Comparison of ENCODE assay signal across 13 cellular contexts in the genomic region with DNA sequence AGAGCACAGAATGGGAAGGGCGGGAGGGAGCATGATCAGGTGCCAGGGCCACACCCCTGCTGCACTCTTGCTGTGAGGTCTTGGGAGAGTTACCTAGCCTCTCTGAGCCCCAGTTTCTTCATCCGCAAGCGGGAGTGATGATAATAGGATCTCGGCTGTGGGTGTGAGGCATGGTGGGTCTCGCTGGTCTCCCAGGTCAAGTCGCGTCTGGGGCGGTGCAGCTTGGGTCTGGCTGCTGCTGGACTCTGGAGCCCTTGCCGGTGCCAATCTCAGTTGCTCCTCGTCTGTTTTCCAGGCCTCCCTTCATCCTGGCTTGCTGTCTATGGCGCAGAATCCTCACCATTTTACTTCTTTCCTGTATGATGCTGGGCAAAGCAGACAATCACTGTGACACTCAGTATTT.
"Had no signal": no experiment of that assay in that cellular context is flagged by ENCODE, and none has a peak within 500 bp of the region (broad histone marks: within the 10 kb centered on the region; RNA-seq: fewer than 3 reads in every experiment).

No MANE protein-coding gene starts in this region.

- FAIRE-seq: colon, frontal cortex, small intestine had no signal

- H3K4me3 ChIP-seq: ascending aorta, heart right ventricle, left lung, right atrium auricular region, thyroid gland, vagina had no signal

- H3K9me3 Mint-ChIP-seq: activated CD8-positive, alpha-beta T cell treated with anti-CD3 and anti-CD28 coated beads for 36 hours; activated naive CD8-positive, alpha-beta T cell treated with anti-CD3 and anti-CD28 coated beads, Interleukin-2, amount 50 U/mL, for 24 hours had no signal

- H3K9me3 ChIP-seq: ascending aorta, heart right ventricle, left lung, right atrium auricular region, thyroid gland, vagina had no signal

- H3K36me3 ChIP-seq: ascending aorta, heart right ventricle, left lung, right atrium auricular region, thyroid gland, vagina had no signal

- H3K27ac Mint-ChIP-seq: activated CD8-positive, alpha-beta T cell treated with anti-CD3 and anti-CD28 coated beads for 36 hours; activated naive CD8-positive, alpha-beta T cell treated with anti-CD3 and anti-CD28 coated beads, Interleukin-2, amount 50 U/mL, for 24 hours; nephron progenitor cell had no signal

- H3K4me1 ChIP-seq: ascending aorta, left lung, right atrium auricular region, thyroid gland, vagina had no signal

- H3K4me3 Mint-ChIP-seq: activated CD8-positive, alpha-beta T cell treated with anti-CD3 and anti-CD28 coated beads for 36 hours; activated naive CD8-positive, alpha-beta T cell treated with anti-CD3 and anti-CD28 coated beads, Interleukin-2, amount 50 U/mL, for 24 hours; nephron progenitor cell had no signal

- H3K4me1 Mint-ChIP-seq: activated naive CD8-positive, alpha-beta T cell treated with anti-CD3 and anti-CD28 coated beads, Interleukin-2, amount 50 U/mL, for 24 hours had no signal

- H3K27ac ChIP-seq: ascending aorta, heart right ventricle, left lung, right atrium auricular region, thyroid gland, vagina had no signal

- DNase-seq: T1000 had no signal

- H3K27me3 ChIP-seq: ascending aorta, heart right ventricle, left lung, right atrium auricular region, thyroid gland, vagina had no signal
